In the genomic region with DNA sequence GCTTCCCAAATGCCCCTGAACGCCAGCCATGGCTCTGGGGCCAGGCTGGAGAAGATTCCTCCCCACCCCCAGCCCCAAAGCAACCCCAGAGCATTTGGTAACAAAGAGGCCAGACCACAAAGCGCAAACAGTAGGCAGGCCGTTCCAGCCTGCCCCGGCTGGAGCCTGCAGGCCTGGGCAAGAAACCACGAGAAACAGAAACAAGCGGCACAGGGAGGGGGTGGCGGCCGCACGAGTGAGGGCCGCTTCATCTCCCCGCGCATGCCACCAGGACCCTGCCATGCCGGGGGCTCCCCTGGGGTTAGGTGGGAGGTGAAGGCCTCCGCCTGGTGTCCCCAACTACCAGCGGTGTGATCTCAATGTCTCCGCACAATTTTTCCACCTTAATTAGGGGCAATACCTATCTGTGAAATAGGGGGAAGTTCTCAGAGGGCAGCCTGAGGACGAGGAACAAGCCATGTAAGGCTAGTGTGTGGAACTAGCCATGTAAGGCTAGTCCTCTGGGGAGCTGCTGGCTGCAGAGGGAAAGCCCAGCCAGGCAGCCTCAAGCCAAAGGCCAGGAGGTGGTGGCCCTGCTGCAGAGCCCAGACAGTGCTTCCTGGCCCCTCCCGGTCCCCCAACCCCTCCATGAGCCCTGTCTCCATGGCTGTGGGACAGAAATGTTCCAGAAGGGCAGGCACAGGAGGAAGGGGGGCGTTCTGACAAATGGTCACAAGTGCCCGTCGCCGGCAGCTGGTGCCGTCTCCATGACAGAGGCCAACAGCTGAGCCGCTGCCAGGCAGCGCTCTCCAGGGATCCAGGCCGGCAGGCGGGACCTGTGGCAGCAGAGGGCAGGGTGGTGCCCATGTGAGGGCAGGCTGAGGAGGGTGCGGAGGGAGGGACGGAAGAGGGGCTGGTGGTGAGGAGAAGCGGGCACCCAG, we compare ENCODE assay signal across 2 cellular contexts.
TF ChIP-seq lines count a peak whose summit lies in the region.

No MANE protein-coding gene starts in this region.

TF ChIP-seq in liver, 16 proteins besides CTCF, POLR2A, EP300 and RAD21:
- no peak for TF ChIP-seq SP1 (IDR thresholded peaks at IDR 0.05)
- peak in 1 of 2 donors; percentile 20 for TF ChIP-seq HNF4A (conservative IDR thresholded peaks at IDR 0.05)

TF ChIP-seq in HepG2, 621 proteins besides CTCF, POLR2A, EP300 and RAD21:
- TF ChIP-seq ZNF282 (IDR thresholded peaks at IDR 0.05; ENCODE audit: partially characterized antibody), result no peak
- no peak for TF ChIP-seq KDM3A (CRISPR knock-in tag; IDR thresholded peaks at IDR 0.05; ENCODE audit: low read depth)
- TF ChIP-seq ZBTB21 (CRISPR knock-in tag; IDR thresholded peaks at IDR 0.05), result no peak
- TF ChIP-seq CERS6 (CRISPR knock-in tag; IDR thresholded peaks at IDR 0.05), result no peak
- no peak for TF ChIP-seq ZNF333 (CRISPR knock-in tag; IDR thresholded peaks at IDR 0.05; ENCODE audit: borderline replicate concordance)
- TF ChIP-seq RORA (CRISPR knock-in tag; IDR thresholded peaks at IDR 0.05), result no peak
- no peak for TF ChIP-seq NKX3-1 (CRISPR knock-in tag; IDR thresholded peaks at IDR 0.05)
- TF ChIP-seq, protein P1, sequence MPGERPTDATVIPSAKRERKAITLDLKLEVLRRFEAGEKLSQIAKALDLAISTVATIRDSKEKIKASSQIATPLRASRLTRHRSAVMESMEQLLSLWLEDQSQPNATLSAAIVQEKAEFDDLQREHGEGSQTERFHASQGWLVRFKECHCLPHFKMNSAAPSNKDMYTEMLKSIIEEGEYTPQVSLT (CRISPR knock-in tag; IDR thresholded peaks at IDR 0.05; ENCODE audit: borderline replicate concordance, low read depth), result no peak
